ENCODE assay signal across 8 cellular contexts in the genomic region with DNA sequence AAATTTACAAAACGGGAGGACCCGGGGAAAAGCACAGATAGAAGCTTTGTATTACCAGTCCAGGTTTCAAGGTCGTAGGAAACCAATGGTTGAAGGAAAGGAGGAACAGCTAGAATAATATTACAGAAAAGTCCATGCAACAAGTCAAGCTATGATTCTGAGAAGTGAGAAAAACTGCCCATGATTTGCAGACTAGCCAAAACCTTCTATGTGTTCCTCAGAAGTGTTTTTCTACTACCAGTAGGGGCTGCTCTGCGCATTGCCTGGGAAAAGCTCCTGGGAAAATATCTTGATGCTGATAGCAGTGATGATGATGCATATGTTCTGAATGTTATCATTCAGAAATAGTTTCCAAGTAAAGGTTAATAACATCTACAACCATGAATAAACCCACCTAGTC. TPM values are rescaled to one million over a fixed set of nuclear protein-coding genes. Genes with fewer than 3 reads are reported as not detected.
DNase-seq lines count a peak whose midpoint lies in the region; ATAC-seq and TF ChIP-seq lines count a peak whose summit lies in the region.

No MANE protein-coding gene starts in this region.

- H3K9me3 Mint-ChIP-seq in MCF 10A (ENCODE audit: unreplicated experiment) = no peaks in the 10 kb centered on the region

- no peaks in the 10 kb centered on the region for H3K36me3 ChIP-seq in muscle layer of colon (ENCODE audit: insufficient read depth, low read length)
- H3K36me3 ChIP-seq in spleen = no peaks in the 10 kb centered on the region
- H3K36me3 ChIP-seq in Peyer's patch = no peaks in the 10 kb centered on the region

- H3K9me3 ChIP-seq in muscle layer of colon (ENCODE audit: low read length) (no peaks in the 10 kb centered on the region), spleen (no peaks in the 10 kb centered on the region), Peyer's patch (no peaks in the 10 kb centered on the region)

- peak overlapping the region; percentile 69 for H3K9ac ChIP-seq in muscle layer of colon (ENCODE audit: low read length)

- peaks cover 39% of the 10 kb centered on the region for H3K27me3 Mint-ChIP-seq in MCF 10A (ENCODE audit: insufficient read depth, unreplicated experiment)

- BruUV-seq in MCF 10A (replicated peaks; lab: Mats Ljungman, UMichigan) = no TSS peak

- H3K27me3 ChIP-seq in muscle layer of colon (ENCODE audit: control insufficient read depth in 1 of 2, insufficient read depth in 2 of 2, low read length in 2 of 2) (no peaks in the 10 kb centered on the region), spleen (replicated peaks in 1 of 7) (peaks cover 9 to 56% (median 33%) of the 10 kb centered on the region in 7 donors), Peyer's patch (no peaks in the 10 kb centered on the region)

- H3K36me3 Mint-ChIP-seq in MCF 10A (ENCODE audit: insufficient read depth, unreplicated experiment) = no peaks in the 10 kb centered on the region

- peak; percentile 54 for DNase-seq in D341Med (ENCODE audit: low spot score)
- peak; percentile 30 for DNase-seq in NCI-H1105 (lab: John Stamatoyannopoulos, UW)
- DNase-seq in MCF 10A (ENCODE audit: unreplicated experiment) = peak; percentile 6
- no peak for DNase-seq in spleen
- no peak for DNase-seq in EL
- DNase-seq in Peyer's patch = no peak

- H3K4me1 ChIP-seq in muscle layer of colon (ENCODE audit: insufficient read depth, low read length) (peaks cover 33% of the 10 kb centered on the region), spleen (peaks cover 0 to 27% (median 21%) of the 10 kb centered on the region in 6 donors), Peyer's patch (no peaks in the 10 kb centered on the region)

- CTCF ChIA-PET in MCF 10A (lab: Yijun Ruan, JAX) = interaction anchor here (0.6 kb wide), 1 partner anchor 187 kb away, joined by 4 read pairs; no protein-coding TSS in a partner anchor

- POLR2A ChIA-PET in MCF 10A (lab: Yijun Ruan, JAX) = interaction anchor here (0.6 kb wide), 1 partner anchor 11 kb away, joined by 3 read pairs; no protein-coding TSS in a partner anchor

- H3K4me3 ChIP-seq in muscle layer of colon (ENCODE audit: low read depth in 1 of 2, low read length in 2 of 2) = peak overlapping the region; percentile 70 to 91
- H3K4me3 ChIP-seq in spleen = peak overlapping the region in 2 of 8 donors; percentile 35 to 61
- H3K4me3 ChIP-seq in Peyer's patch = peak overlapping the region in 1 of 4 donors; percentile 52

- intact Hi-C loops in MCF 10A (cut with micrococcal nuclease) (no loop called here), spleen (cut with DNase I; ENCODE audit: low total_unique reads) (no loop called here)

- 7 to 12% (median 11%) methylated on average over 4 of the region's 4 CpGs for WGBS in spleen, 5 donors

- no peaks in the 10 kb centered on the region for H3K4me1 Mint-ChIP-seq in MCF 10A (ENCODE audit: insufficient read depth, unreplicated experiment)

- H3K4me3 Mint-ChIP-seq in MCF 10A (ENCODE audit: unreplicated experiment) = no peak overlapping the region

- TF ChIP-seq CTCF in MCF 10A (IDR thresholded peaks at IDR 0.05; ENCODE audit: unreplicated experiment) = no peak
- peak in 4 of 11 experiments; percentile 10 to 36 (median 27) for TF ChIP-seq CTCF in spleen (IDR thresholded peaks at IDR 0.05 in 8 of 11, conservative IDR thresholded peaks at IDR 0.05 in 3 of 11)
- TF ChIP-seq CTCF in Peyer's patch (IDR thresholded peaks at IDR 0.05) = no peak

- no peak for ATAC-seq in GM18505 (IDR thresholded peaks at IDR 0.05; ENCODE audit: unreplicated experiment)

- no peak overlapping the region for H3K27ac Mint-ChIP-seq in MCF 10A (ENCODE audit: low read depth, unreplicated experiment)

- peak overlapping the region; percentile 88 for H3K27ac ChIP-seq in muscle layer of colon (ENCODE audit: low read depth, low read length)
- no peak overlapping the region for H3K27ac ChIP-seq in spleen
- peak overlapping the region in 1 of 4 donors; percentile 85 for H3K27ac ChIP-seq in Peyer's patch

- no peak for TF ChIP-seq POLR2A in spleen (IDR thresholded peaks at IDR 0.05)
- TF ChIP-seq POLR2A in Peyer's patch (IDR thresholded peaks at IDR 0.05) = no peak
- TF ChIP-seq POLR2A in GM18505 (IDR thresholded peaks at IDR 0.05; ENCODE audit: borderline replicate concordance, extremely low read depth, insufficient read depth, insufficient read length) = no peak

RNA-seq across cellular contexts. Expression of a gene that starts 2.2 kb away (rescaled TPM):
- not detected in 2 replicates for total RNA-seq in MCF 10A (2022)
- under 1 TPM in 5 of 7 donors, not detected in 2; 0.23 to 0.77 (median 0.35) TPM for total RNA-seq in spleen
- under 1 TPM; 0.07 to 0.32 (median 0.08) TPM for polyA plus RNA-seq in spleen
- 10 to 100 TPM in 1 of 4 donors, 1 to 10 TPM in 3; 1.1 to 14.0 (median 4.5) TPM for total RNA-seq in Peyer's patch

Comparison
In these comparisons a context has a peak if more than half of its experiments do, and no peak if none do; other contexts are left out.
1. DNase-seq: peak in D341Med (single experiment), NCI-H1105 (single experiment) and MCF 10A (single experiment); none in spleen (single experiment), EL (single experiment) and Peyer's patch (0 of 3).